ENCODE assay signal across 11 cellular contexts in genomic region chr10:10830316-10831061, GRCh38.
A peak's percentile ranks its signal among the peaks of the same experiment; 100 is the strongest.
DNase-seq lines count a peak whose midpoint lies in the region; ATAC-seq and TF ChIP-seq lines count a peak whose summit lies in the region.
"Had no signal": no experiment of that assay in that cellular context is flagged by ENCODE, and none has a peak within 500 bp of the region (broad histone marks: within the 10 kb centered on the region; RNA-seq: fewer than 3 reads in every experiment).

No MANE protein-coding gene starts in this region.

- H3K36me3 Mint-ChIP-seq in effector memory CD8-positive, alpha-beta T cell (ENCODE audit: insufficient read depth): no peaks in the 10 kb centered on the region
- no peaks in the 10 kb centered on the region for H3K36me3 Mint-ChIP-seq in activated naive CD4-positive, alpha-beta T cell treated with anti-CD3 and anti-CD28 coated beads for 36 hours (ENCODE audit: low read depth)

- H3K4me3 ChIP-seq in AG04449 (ENCODE audit: low read depth, low read length): 0 out of 2 replicates have a peak overlapping the region, but pooled peaks have one; percentile 7

- H3K4me3 Mint-ChIP-seq in effector memory CD8-positive, alpha-beta T cell: no peak overlapping the region
- no peak overlapping the region for H3K4me3 Mint-ChIP-seq in activated naive CD4-positive, alpha-beta T cell treated with anti-CD3 and anti-CD28 coated beads for 36 hours
- H3K4me3 Mint-ChIP-seq: dendritic cell treated with granulocyte-macrophage colony-stimulating factor and Interleukin-4, amounts not matched to agents 40 ng/mL and 50 ng/mL, for 4 days had no signal

- H3K27me3 Mint-ChIP-seq in effector memory CD8-positive, alpha-beta T cell: peaks cover 17 to 21% of the 10 kb centered on the region in 2 donors
- H3K27me3 Mint-ChIP-seq in activated naive CD4-positive, alpha-beta T cell treated with anti-CD3 and anti-CD28 coated beads for 36 hours (ENCODE audit: low read depth): peaks cover 6% of the 10 kb centered on the region
- H3K27me3 Mint-ChIP-seq: dendritic cell treated with granulocyte-macrophage colony-stimulating factor and Interleukin-4, amounts not matched to agents 40 ng/mL and 50 ng/mL, for 4 days had no signal

- H3K27ac ChIP-seq in caudate nucleus (ENCODE audit: low read depth, low read length): no peak overlapping the region

- peak; percentile 59 for DNase-seq in AG04449 (ENCODE audit: low read depth, low spot score)
- DNase-seq in RPMI7951 (ENCODE audit: low read depth): peak; percentile 39
- peak; percentile 80 for DNase-seq in fibroblast of peridontal ligament (ENCODE audit: extremely low read depth)
- DNase-seq in omental fat pad (ENCODE audit: low spot score): no peak
- DNase-seq in effector memory CD8-positive, alpha-beta T cell: no peak
- no peak for DNase-seq in caudate nucleus (lab: John Stamatoyannopoulos, UW)
- no peak for DNase-seq in activated naive CD4-positive, alpha-beta T cell treated with anti-CD3 and anti-CD28 coated beads for 36 hours
- no peak for DNase-seq in NCI-H2171 (lab: John Stamatoyannopoulos, UW)
- DNase-seq: AML-193, NCI-H1930 had no signal

- no peak overlapping the region for H3K27ac Mint-ChIP-seq in effector memory CD8-positive, alpha-beta T cell
- H3K27ac Mint-ChIP-seq in activated naive CD4-positive, alpha-beta T cell treated with anti-CD3 and anti-CD28 coated beads for 36 hours: no peak overlapping the region
- H3K27ac Mint-ChIP-seq: dendritic cell treated with granulocyte-macrophage colony-stimulating factor and Interleukin-4, amounts not matched to agents 40 ng/mL and 50 ng/mL, for 4 days had no signal

- H3K9me3 Mint-ChIP-seq in effector memory CD8-positive, alpha-beta T cell: no peaks in the 10 kb centered on the region
- H3K9me3 Mint-ChIP-seq in activated naive CD4-positive, alpha-beta T cell treated with anti-CD3 and anti-CD28 coated beads for 36 hours: no peaks in the 10 kb centered on the region
- H3K9me3 Mint-ChIP-seq: dendritic cell treated with granulocyte-macrophage colony-stimulating factor and Interleukin-4, amounts not matched to agents 40 ng/mL and 50 ng/mL, for 4 days had no signal

- CTCF ChIA-PET in AG04449 (lab: Yijun Ruan, JAX): interaction anchor here (0.8 kb wide), 1 partner anchor 37 kb away, joined by 3 read pairs; no protein-coding TSS in a partner anchor
- CTCF ChIA-PET in activated naive CD4-positive, alpha-beta T cell treated with anti-CD3 and anti-CD28 coated beads for 36 hours (lab: Charles Lee): interaction anchor here (0.6 to 0.9 kb wide), 2 partner anchors 148 to 169 kb away, joined by 4 to 7 read pairs; no protein-coding TSS in a partner anchor

- peak; percentile 90 for ATAC-seq in omental fat pad (ENCODE audit: low FRiP score)
- no peak for ATAC-seq in effector memory CD8-positive, alpha-beta T cell (replicated peaks)

- TF ChIP-seq CTCF in AG04449 (IDR thresholded peaks at IDR 0.05; ENCODE audit: insufficient read depth, low read length, missing control alignments): no peak
- no peak for TF ChIP-seq CTCF in omental fat pad (IDR thresholded peaks at IDR 0.05)

- no peaks in the 10 kb centered on the region for H3K4me1 Mint-ChIP-seq in effector memory CD8-positive, alpha-beta T cell (ENCODE audit: low read depth in 2 of 2)
- no peaks in the 10 kb centered on the region for H3K4me1 Mint-ChIP-seq in activated naive CD4-positive, alpha-beta T cell treated with anti-CD3 and anti-CD28 coated beads for 36 hours (ENCODE audit: low read depth)

- POLR2A ChIA-PET in AG04449 (lab: Yijun Ruan, JAX): no interaction called here

- intact Hi-C loops in activated naive CD4-positive, alpha-beta T cell treated with anti-CD3 and anti-CD28 coated beads for 36 hours (cut with micrococcal nuclease): no loop called here

Comparison
In these comparisons a context has a peak if more than half of its experiments do, and no peak if none do; other contexts are left out.
1. DNase-seq: peak in AG04449 (single experiment), RPMI7951 (single experiment) and fibroblast of peridontal ligament (single experiment); none in omental fat pad (single experiment), effector memory CD8-positive, alpha-beta T cell (0 of 3), caudate nucleus (0 of 61), activated naive CD4-positive, alpha-beta T cell treated with anti-CD3 and anti-CD28 coated beads for 36 hours (single experiment) and NCI-H2171 (single experiment).